Comparison of ENCODE assay signal across 8 cellular contexts in the genomic region with DNA sequence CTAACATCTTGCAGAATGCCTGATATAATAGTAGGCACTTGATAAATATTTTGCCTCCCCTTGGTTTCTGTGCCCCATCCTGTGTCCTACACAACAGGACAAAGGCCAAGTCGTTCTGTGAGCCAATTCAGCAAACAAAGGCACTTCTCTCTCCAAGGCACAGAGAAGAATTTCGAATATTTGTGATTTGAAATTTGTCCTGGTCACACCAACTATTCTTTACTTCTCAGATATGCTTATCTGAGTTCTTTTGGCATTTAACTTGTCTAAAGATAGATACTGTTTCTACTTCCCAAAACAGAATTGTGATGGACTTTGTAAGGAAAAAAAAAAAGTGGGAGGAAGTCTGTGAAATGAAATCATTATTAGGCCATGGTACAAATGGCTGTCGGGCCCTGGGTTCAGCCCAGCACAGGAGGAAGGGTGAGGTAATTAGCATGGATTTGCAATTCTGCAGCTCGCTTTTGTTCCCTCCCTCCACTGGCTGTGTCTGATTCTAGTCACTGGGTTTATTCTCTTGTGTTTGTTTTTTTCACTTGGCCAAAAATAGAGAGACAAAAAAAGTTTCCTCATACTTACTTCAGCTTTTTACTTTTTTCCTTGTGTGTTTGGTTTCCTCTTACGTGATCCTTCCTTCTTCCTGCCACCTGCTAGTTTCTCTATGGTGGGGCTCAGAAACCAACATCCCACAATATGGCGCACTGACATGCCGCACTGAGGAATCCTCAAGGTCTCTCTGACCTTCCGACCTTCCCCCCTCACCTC.
DNase-seq lines count a peak whose midpoint lies in the region; ATAC-seq and TF ChIP-seq lines count a peak whose summit lies in the region.

No MANE protein-coding gene starts in this region.

- H3K9me3 ChIP-seq in OCI-LY3 (ENCODE audit: insufficient read depth, low read length): no peaks in the 10 kb centered on the region
- no peaks in the 10 kb centered on the region for H3K9me3 ChIP-seq in skeletal muscle tissue (ENCODE audit: control insufficient read depth in 3 of 3, low read length in 3 of 3)

- peak; percentile 66 for DNase-seq in left ventricle myocardium superior
- DNase-seq in erythroblast (lab: John Stamatoyannopoulos, UW): no peak
- DNase-seq in NCI-H748 (lab: John Stamatoyannopoulos, UW; ENCODE audit: unreplicated experiment): no peak
- DNase-seq in NK-92 (lab: John Stamatoyannopoulos, UW; ENCODE audit: unreplicated experiment): no peak
- no peak for DNase-seq in NCI-H1436 treated with DMSO at 0.1 percent for 48 hours (lab: John Stamatoyannopoulos, UW)

- no peak overlapping the region for H3K4me3 ChIP-seq in OCI-LY3 (ENCODE audit: low read length)
- no peak overlapping the region for H3K4me3 ChIP-seq in skeletal muscle tissue (ENCODE audit: low read length in 3 of 3)

- no peak for TF ChIP-seq POLR2A in erythroblast (IDR thresholded peaks at IDR 0.05; ENCODE audit: low read length)

- H3K27me3 ChIP-seq in OCI-LY3 (ENCODE audit: low read depth, low read length) (no peaks in the 10 kb centered on the region), skeletal muscle tissue (ENCODE audit: control insufficient read depth in 3 of 3, insufficient read depth in 3 of 3, low read length in 3 of 3) (no peaks in the 10 kb centered on the region)

- H2AFZ ChIP-seq in OCI-LY3 (ENCODE audit: low read depth, low read length): no peak overlapping the region

- no peak overlapping the region for H3K9ac ChIP-seq in OCI-LY3 (ENCODE audit: low read length)
- no peak overlapping the region for H3K9ac ChIP-seq in skeletal muscle tissue (ENCODE audit: low read depth in 1 of 3, low read length in 3 of 3)

- ATAC-seq in GM19351 (IDR thresholded peaks at IDR 0.05; ENCODE audit: unreplicated experiment) (peak; percentile 47), left ventricle myocardium superior (peak; percentile 96)

- H3K36me3 ChIP-seq in OCI-LY3 (replicated peaks; ENCODE audit: low read depth, low read length) (no peaks in the 10 kb centered on the region), skeletal muscle tissue (ENCODE audit: control insufficient read depth in 3 of 3, insufficient read depth in 3 of 3, low read length in 3 of 3) (no peaks in the 10 kb centered on the region)

- no peaks in the 10 kb centered on the region for H4K20me1 ChIP-seq in OCI-LY3 (ENCODE audit: insufficient read depth, low read length)

- no peaks in the 10 kb centered on the region for H3K79me2 ChIP-seq in OCI-LY3 (ENCODE audit: low read length)

- intact Hi-C loops in left ventricle myocardium superior (cut with micrococcal nuclease): no loop called here

- H3K27ac ChIP-seq in OCI-LY3 (ENCODE audit: low read length) (no peak overlapping the region), skeletal muscle tissue (ENCODE audit: low read depth, low read length) (peak overlapping the region; percentile 42)

- H3K4me1 ChIP-seq in OCI-LY3 (ENCODE audit: low read length) (peaks cover 20% of the 10 kb centered on the region), skeletal muscle tissue (ENCODE audit: control insufficient read depth in 3 of 3, insufficient read depth in 3 of 3, low read length in 3 of 3) (no peaks in the 10 kb centered on the region)

- TF ChIP-seq CTCF in OCI-LY3 (IDR thresholded peaks at IDR 0.05; ENCODE audit: low read depth, low read length): no peak

- peak overlapping the region; percentile 55; the same call in 1 of the 2 replicates for H3K4me2 ChIP-seq in OCI-LY3 (ENCODE audit: low read length)
